15 cellular contexts compared by ENCODE assay signal in the genomic region with DNA sequence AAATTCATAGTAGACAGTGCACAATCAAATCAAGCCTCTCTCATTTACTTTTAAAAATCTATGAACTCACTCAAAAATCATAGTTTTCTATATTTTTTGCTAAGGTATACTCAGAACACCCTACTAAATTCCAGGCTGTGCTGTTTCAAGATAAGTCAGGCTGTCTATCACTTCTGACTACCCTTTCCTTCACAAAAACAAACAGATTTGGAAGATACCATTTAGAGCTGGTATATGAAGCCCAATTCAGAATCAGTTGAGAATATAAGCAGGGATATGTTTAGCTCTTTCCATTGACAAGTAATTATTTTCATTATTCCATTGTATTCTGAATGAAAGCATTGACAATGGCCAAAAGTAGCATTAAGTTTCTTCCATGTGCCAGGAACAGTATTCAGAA. TPM values are rescaled to one million over a fixed set of nuclear protein-coding genes. Genes with fewer than 3 reads are reported as not detected.
DNase-seq lines count a peak whose midpoint lies in the region; ATAC-seq and TF ChIP-seq lines count a peak whose summit lies in the region.
"Had no signal": no experiment of that assay in that cellular context is flagged by ENCODE, and none has a peak within 500 bp of the region (broad histone marks: within the 10 kb centered on the region; RNA-seq: fewer than 3 reads in every experiment).

No MANE protein-coding gene starts in this region.

- 0 out of 2 replicates have a peak overlapping the region, but pooled peaks have one; percentile 18 for H2AFZ ChIP-seq in Loucy (ENCODE audit: low read length)

- H3K4me2 ChIP-seq in Loucy (ENCODE audit: low read depth, low read length, poor library complexity, severe bottlenecking) (no peak overlapping the region), skeletal muscle satellite cell (ENCODE audit: low read length) (no peak overlapping the region)
- H3K4me2 ChIP-seq: BLaER1 had no signal

- no peak for TF ChIP-seq CTCF in Loucy (conservative IDR thresholded peaks at IDR 0.05; ENCODE audit: low read length)

- H3K9me3 ChIP-seq in Loucy (ENCODE audit: insufficient read depth, low read depth, low read length) (no peaks in the 10 kb centered on the region), adipocyte (ENCODE audit: control insufficient read depth, low read length) (no peaks in the 10 kb centered on the region), skeletal muscle satellite cell (replicated peaks; ENCODE audit: low read length) (no peaks in the 10 kb centered on the region)
- H3K9me3 ChIP-seq: BLaER1, HAP-1 had no signal

- H3K79me2 ChIP-seq in Loucy (ENCODE audit: insufficient read depth, low read length), result no peaks in the 10 kb centered on the region

- H3K9me2 ChIP-seq in Loucy (replicated peaks; ENCODE audit: low read depth, low read length), result no peaks in the 10 kb centered on the region

- H3K9ac ChIP-seq in Loucy (ENCODE audit: low read depth, low read length, poor library complexity, severe bottlenecking), result no peak overlapping the region
- peak overlapping the region; percentile 20 for H3K9ac ChIP-seq in adipocyte (ENCODE audit: low read length)
- peak overlapping the region; percentile 50 for H3K9ac ChIP-seq in skeletal muscle satellite cell (ENCODE audit: low read depth, low read length)
- H3K9ac ChIP-seq: BLaER1 had no signal

- H3K36me3 ChIP-seq in Loucy (ENCODE audit: insufficient read depth, low read length) (no peaks in the 10 kb centered on the region), adipocyte (ENCODE audit: control insufficient read depth, insufficient read depth, low read length, severe bottlenecking) (no peaks in the 10 kb centered on the region), skeletal muscle satellite cell (ENCODE audit: insufficient read depth, low read length) (no peaks in the 10 kb centered on the region)
- H3K36me3 ChIP-seq: BLaER1, HAP-1 had no signal

- DNase-seq in adipocyte (ENCODE audit: low read depth) (no peak), NK-92 (lab: John Stamatoyannopoulos, UW; ENCODE audit: unreplicated experiment) (no peak), NCI-H82 (lab: John Stamatoyannopoulos, UW) (no peak)
- DNase-seq: CD4-positive, alpha-beta memory T cell; DMS153; DMS79; GDM1 had no signal

- H3K4me3 ChIP-seq in Loucy (ENCODE audit: low read length, poor library complexity, severe bottlenecking) (no peak overlapping the region), adipocyte (ENCODE audit: low read length) (no peak overlapping the region), skeletal muscle satellite cell (ENCODE audit: low read length) (no peak overlapping the region)
- H3K4me3 ChIP-seq: BLaER1, HAP-1 had no signal

- H3K27me3 ChIP-seq in Loucy (ENCODE audit: insufficient read depth, low read length, poor library complexity, severe bottlenecking) (no peaks in the 10 kb centered on the region), adipocyte (replicated peaks; ENCODE audit: control insufficient read depth, insufficient read depth, low read length) (no peaks in the 10 kb centered on the region), skeletal muscle satellite cell (ENCODE audit: control insufficient read depth, insufficient read depth, low read length) (no peaks in the 10 kb centered on the region)
- H3K27me3 ChIP-seq: BLaER1 had no signal

- no peak for ATAC-seq in GM19023 (IDR thresholded peaks at IDR 0.05; ENCODE audit: unreplicated experiment)

- H3K4me1 ChIP-seq in Loucy (ENCODE audit: insufficient read depth, low read length, poor library complexity, severe bottlenecking) (no peaks in the 10 kb centered on the region), adipocyte (ENCODE audit: control insufficient read depth, insufficient read depth, low read length) (peaks cover 17% of the 10 kb centered on the region), skeletal muscle satellite cell (ENCODE audit: control insufficient read depth, insufficient read depth, low read length) (peaks cover 29% of the 10 kb centered on the region)
- H3K4me1 ChIP-seq: BLaER1, HAP-1 had no signal

- H3F3A ChIP-seq in Loucy (ENCODE audit: low read depth), result no peaks in the 10 kb centered on the region

- no peaks in the 10 kb centered on the region for H4K20me1 ChIP-seq in Loucy (ENCODE audit: insufficient read depth, low read length, poor library complexity, severe bottlenecking)
- H4K20me1 ChIP-seq: BLaER1 had no signal

RNA-seq across cellular contexts. Expression of a gene that starts 53.1 kb away (rescaled TPM):
- total RNA-seq in skeletal muscle satellite cell (2012; rRNA removed), result 81.4 and 235 TPM in 2 replicates
- total RNA-seq: CD4-positive, alpha-beta memory T cell; H4; HT1080 had no signal

RNA-seq across cellular contexts. Expression of a gene that starts 59.5 kb away (rescaled TPM):
- 3.5 and 8.4 TPM in 2 replicates for total RNA-seq in skeletal muscle satellite cell (2012; rRNA removed)
- total RNA-seq: CD4-positive, alpha-beta memory T cell; Daoy; H4; HT1080 had no signal
